In genomic region chr22:27108425-27109114, GRCh38 we compare ENCODE assay signal across 12 cellular contexts.
A peak's percentile ranks its signal among the peaks of the same experiment; 100 is the strongest.
DNase-seq lines count a peak whose midpoint lies in the region; ATAC-seq and TF ChIP-seq lines count a peak whose summit lies in the region.
"Had no signal": no experiment of that assay in that cellular context is flagged by ENCODE, and none has a peak within 500 bp of the region (broad histone marks: within the 10 kb centered on the region; RNA-seq: fewer than 3 reads in every experiment).

No MANE protein-coding gene starts in this region.

- DNase-seq in NCI-H1105 (lab: John Stamatoyannopoulos, UW) (peak; percentile 61), body of pancreas (peak; percentile 27 to 63 (median 48)), left kidney (ENCODE audit: low read depth, low spot score) (peak; percentile 87), suprapubic skin (ENCODE audit: low spot score in 2 of 2) (peak in 1 of 2 donors; percentile 71)
- DNase-seq in activated CD4-positive, alpha-beta T cell treated with anti-CD3 and anti-CD28 coated beads for 1 hour: no peak
- DNase-seq: activated CD4-positive, alpha-beta T cell treated with anti-CD3 and anti-CD28 coated beads for 36 hours; Karpas-422; stimulated activated CD8-positive, alpha-beta memory T cell treated with anti-CD3 and anti-CD28 coated beads, Interleukin-4, amount 100 ng/mL, for 48 hours had no signal

- intact Hi-C loops in body of pancreas (cut with DNase I): no loop called here

- H3K4me3 ChIP-seq in body of pancreas: no peak overlapping the region
- H3K4me3 ChIP-seq in suprapubic skin: no peak overlapping the region
- H3K4me3 ChIP-seq: right lobe of liver had no signal

- no peak for TF ChIP-seq POLR2A in body of pancreas (IDR thresholded peaks at IDR 0.05)
- TF ChIP-seq POLR2A in suprapubic skin (IDR thresholded peaks at IDR 0.05): no peak

- ATAC-seq in body of pancreas: peak; percentile 7
- ATAC-seq in GM21390 (IDR thresholded peaks at IDR 0.05; ENCODE audit: unreplicated experiment): no peak
- ATAC-seq in HG03280 (IDR thresholded peaks at IDR 0.05; ENCODE audit: unreplicated experiment): no peak
- ATAC-seq in activated CD4-positive, CD25-positive, alpha-beta regulatory T cell treated with anti-CD3 and anti-CD28 coated beads, Interleukin-2, amount 50 U/mL, for 24 hours: no peak
- ATAC-seq: activated CD4-positive, alpha-beta T cell treated with anti-CD3 and anti-CD28 coated beads for 36 hours had no signal

- H3K4me1 ChIP-seq in body of pancreas: peaks cover 36% of the 10 kb centered on the region
- H3K4me1 ChIP-seq in suprapubic skin: peaks cover 59% of the 10 kb centered on the region

- no peak for TF ChIP-seq EP300 in suprapubic skin (IDR thresholded peaks at IDR 0.05)

- H3K27me3 ChIP-seq in body of pancreas: no peaks in the 10 kb centered on the region
- H3K27me3 ChIP-seq in suprapubic skin: no peaks in the 10 kb centered on the region
- H3K27me3 ChIP-seq: right lobe of liver had no signal

- 30 to 38% methylated on average over 18 to 20 of the region's 20 CpGs for WGBS in body of pancreas, 2 donors
- 25% methylated on average over 20 of the region's 20 CpGs for WGBS in suprapubic skin

- H3K36me3 ChIP-seq in body of pancreas (replicated peaks in 1 of 2; ENCODE audit: insufficient read depth in 1 of 2, low read depth in 2 of 2): no peaks in the 10 kb centered on the region
- H3K36me3 ChIP-seq in suprapubic skin: no peaks in the 10 kb centered on the region
- H3K36me3 ChIP-seq: right lobe of liver had no signal

- H3K9me3 ChIP-seq in body of pancreas (no peaks in the 10 kb centered on the region), suprapubic skin (no peaks in the 10 kb centered on the region)
- H3K9me3 ChIP-seq: right lobe of liver had no signal

- TF ChIP-seq CTCF in body of pancreas (IDR thresholded peaks at IDR 0.05) (no peak), suprapubic skin (IDR thresholded peaks at IDR 0.05) (no peak)

- peak overlapping the region in 3 of 4 donors; percentile 47 to 56 (median 52) for H3K27ac ChIP-seq in body of pancreas
- peak overlapping the region; percentile 69 for H3K27ac ChIP-seq in suprapubic skin
